ENCODE assay signal across 7 cellular contexts in genomic region chr9:42377530-42378417, GRCh38.
DNase-seq lines count a peak whose midpoint lies in the region; ATAC-seq and TF ChIP-seq lines count a peak whose summit lies in the region.
"Not testable (repeated sequence)": the region's sequence is repeated elsewhere in the genome, so short reads cannot be mapped to it uniquely, and the experiment has no call there.

No MANE protein-coding gene starts in this region.

- TF ChIP-seq EP300 in gastroesophageal sphincter (IDR thresholded peaks at IDR 0.05), result not testable (repeated sequence)

- H3K79me1 ChIP-seq in neuronal stem cell (ENCODE audit: low read depth, low read length), result not testable (repeated sequence)

- not testable (repeated sequence) for H3K4me1 ChIP-seq in GM23338 (ENCODE audit: insufficient read depth); gastroesophageal sphincter; lower lobe of right lung; neuronal stem cell (ENCODE audit: control insufficient read depth in 2 of 2, insufficient read depth in 1 of 2, low read depth in 1 of 2, low read length in 2 of 2)

- ATAC-seq in GM23338, result peak; percentile 87
- ATAC-seq in gastroesophageal sphincter, result peak; percentile 21
- peak; percentile 13 to 20 for ATAC-seq in lower lobe of right lung
- ATAC-seq in stimulated activated effector memory CD8-positive, alpha-beta T cell treated with anti-CD3 and anti-CD28 coated beads, Interleukin-12 subunit alpha, Interleukin-12 subunit beta, amount 100 ng/mL, for 72 hours, result peak; percentile 14

- TF ChIP-seq CTCF in GM23338 (conservative IDR thresholded peaks at IDR 0.05; ENCODE audit: low read depth in 2 of 2), result peak; percentile 34 to 49; a peak in 3 of 4 replicates
- TF ChIP-seq CTCF in WERI-Rb-1 (IDR thresholded peaks at IDR 0.05; ENCODE audit: low read depth, low read length), result peak; percentile 18; the same call in 1 of the 2 replicates
- not testable (repeated sequence) for TF ChIP-seq CTCF in gastroesophageal sphincter (IDR thresholded peaks at IDR 0.05); lower lobe of right lung (IDR thresholded peaks at IDR 0.05)

- not testable (repeated sequence) for H3K79me2 ChIP-seq in GM23338 (replicated peaks; ENCODE audit: insufficient read depth)

- H3K4me1 Mint-ChIP-seq in GM23338; stimulated activated effector memory CD8-positive, alpha-beta T cell treated with anti-CD3 and anti-CD28 coated beads, Interleukin-12 subunit alpha, Interleukin-12 subunit beta, amount 100 ng/mL, for 72 hours: not testable (repeated sequence)

- not testable (repeated sequence) for H4K20me1 ChIP-seq in GM23338 (replicated peaks; ENCODE audit: insufficient read depth)

- not testable (repeated sequence) for H2BK120ac ChIP-seq in neuronal stem cell (ENCODE audit: low read depth, low read length)

- not testable (repeated sequence) for H3K4ac ChIP-seq in neuronal stem cell (ENCODE audit: low read length)

- not testable (repeated sequence) for H3K9me2 ChIP-seq in GM23338 (ENCODE audit: insufficient read depth)

- not testable (repeated sequence) for H2BK12ac ChIP-seq in neuronal stem cell (ENCODE audit: low read length)

- H3K9ac ChIP-seq in neuronal stem cell (ENCODE audit: low read depth, low read length, poor library complexity), result not testable (repeated sequence)

- H3K27me3 ChIP-seq in GM23338 (ENCODE audit: insufficient read depth); MG63; WERI-Rb-1 (ENCODE audit: insufficient read depth, low read depth, severe bottlenecking); gastroesophageal sphincter; lower lobe of right lung (ENCODE audit: low read depth); neuronal stem cell (ENCODE audit: control insufficient read depth in 3 of 3, insufficient read depth in 3 of 3, low read depth in 1 of 3, low read length in 3 of 3): not testable (repeated sequence)

- H2AFZ ChIP-seq in GM23338, result not testable (repeated sequence)
- H2AFZ ChIP-seq in neuronal stem cell (ENCODE audit: low read length), result peak overlapping the region; percentile 38

- H3K4me3 ChIP-seq in GM23338; MG63; WERI-Rb-1 (ENCODE audit: low read depth, low read length); gastroesophageal sphincter; lower lobe of right lung; neuronal stem cell (ENCODE audit: low read length in 2 of 2): not testable (repeated sequence)

- not testable (repeated sequence) for H3K18ac ChIP-seq in neuronal stem cell (ENCODE audit: low read length)

- intact Hi-C loops in lower lobe of right lung (cut with DNase I), result not testable (repeated sequence)

- not testable (repeated sequence) for H3K4me2 ChIP-seq in GM23338; neuronal stem cell (ENCODE audit: insufficient read depth, low read length, poor library complexity, severe bottlenecking)

- H3K27me3 Mint-ChIP-seq in GM23338 (ENCODE audit: insufficient read depth, low read depth, poor library complexity), result not testable (repeated sequence)

- H4K8ac ChIP-seq in neuronal stem cell (ENCODE audit: low read depth, low read length), result not testable (repeated sequence)

- peaks cover 26% of the 10 kb centered on the region for H3K36me3 Mint-ChIP-seq in GM23338 (ENCODE audit: low read depth)
- H3K36me3 Mint-ChIP-seq in stimulated activated effector memory CD8-positive, alpha-beta T cell treated with anti-CD3 and anti-CD28 coated beads, Interleukin-12 subunit alpha, Interleukin-12 subunit beta, amount 100 ng/mL, for 72 hours, result not testable (repeated sequence)

- not testable (repeated sequence) for H3K14ac ChIP-seq in neuronal stem cell (ENCODE audit: low read length)

- 85 to 91% methylated on average over 8 to 16 of the region's 23 CpGs for WGBS in gastroesophageal sphincter (ENCODE audit: low coverage in 1 of 2), 2 donors
- WGBS in neuronal stem cell (ENCODE audit: extremely low coverage in 2 of 2, insufficient read length in 2 of 2, insufficient replicate concordance in 1 of 2), 2 donors, result no CpG with 5 or more reads among the region's 23 CpGs

- not testable (repeated sequence) for H2AK5ac ChIP-seq in neuronal stem cell (ENCODE audit: low read depth, low read length)

- H4K91ac ChIP-seq in neuronal stem cell (ENCODE audit: low read depth, low read length, poor library complexity), result not testable (repeated sequence)

- not testable (repeated sequence) for H3K9me3 ChIP-seq in MG63; WERI-Rb-1 (ENCODE audit: severe bottlenecking); gastroesophageal sphincter; lower lobe of right lung; neuronal stem cell (replicated peaks in 1 of 2; ENCODE audit: control insufficient read depth in 2 of 2, insufficient read depth in 1 of 2, low read depth in 1 of 2, low read length in 2 of 2)

- peak; percentile 25 for DNase-seq in GM23338 (ENCODE audit: low spot score)
- peak; percentile 88 for DNase-seq in MG63
- not testable (repeated sequence) for DNase-seq in WERI-Rb-1; lower lobe of right lung; neuronal stem cell (ENCODE audit: low spot score); stimulated activated effector memory CD8-positive, alpha-beta T cell treated with anti-CD3 and anti-CD28 coated beads, Interleukin-12 subunit alpha, Interleukin-12 subunit beta, amount 100 ng/mL, for 72 hours (ENCODE audit: low spot score in 2 of 2)

- H3K23ac ChIP-seq in neuronal stem cell (ENCODE audit: low read depth, low read length, poor library complexity), result not testable (repeated sequence)

- H3K36me3 ChIP-seq in GM23338 (ENCODE audit: insufficient read depth); MG63; WERI-Rb-1; gastroesophageal sphincter; lower lobe of right lung; neuronal stem cell (replicated peaks in 1 of 2; ENCODE audit: control insufficient read depth in 2 of 2, insufficient read depth in 2 of 2, low read length in 2 of 2): not testable (repeated sequence)

- not testable (repeated sequence) for H3K27ac ChIP-seq in GM23338 (ENCODE audit: low read depth); WERI-Rb-1; gastroesophageal sphincter; lower lobe of right lung; neuronal stem cell (replicated peaks; ENCODE audit: low read length)

- not testable (repeated sequence) for H3F3A ChIP-seq in GM23338 (replicated peaks; ENCODE audit: low read depth)

- H2BK5ac ChIP-seq in neuronal stem cell (ENCODE audit: low read length), result not testable (repeated sequence)

- not testable (repeated sequence) for TF ChIP-seq POLR2A in gastroesophageal sphincter (IDR thresholded peaks at IDR 0.05)

- not testable (repeated sequence) for H3K4me3 Mint-ChIP-seq in GM23338; stimulated activated effector memory CD8-positive, alpha-beta T cell treated with anti-CD3 and anti-CD28 coated beads, Interleukin-12 subunit alpha, Interleukin-12 subunit beta, amount 100 ng/mL, for 72 hours

- peaks cover 46% of the 10 kb centered on the region for H3K9me3 Mint-ChIP-seq in GM23338
- H3K9me3 Mint-ChIP-seq in stimulated activated effector memory CD8-positive, alpha-beta T cell treated with anti-CD3 and anti-CD28 coated beads, Interleukin-12 subunit alpha, Interleukin-12 subunit beta, amount 100 ng/mL, for 72 hours, result not testable (repeated sequence)

- H3K27ac Mint-ChIP-seq in GM23338; stimulated activated effector memory CD8-positive, alpha-beta T cell treated with anti-CD3 and anti-CD28 coated beads, Interleukin-12 subunit alpha, Interleukin-12 subunit beta, amount 100 ng/mL, for 72 hours: not testable (repeated sequence)

- not testable (repeated sequence) for H2BK15ac ChIP-seq in neuronal stem cell (ENCODE audit: low read length)

Comparison
In these comparisons a context has a peak if more than half of its experiments do, and no peak if none do; other contexts are left out.
1. ATAC-seq: peak in every context shown above with its lines; median percentile 87 in GM23338; 21 in gastroesophageal sphincter; 16 in lower lobe of right lung; 14 in stimulated activated effector memory CD8-positive, alpha-beta T cell treated with anti-CD3 and anti-CD28 coated beads, Interleukin-12 subunit alpha, Interleukin-12 subunit beta, amount 100 ng/mL, for 72 hours.